8 cellular contexts compared by ENCODE assay signal in the genomic region with DNA sequence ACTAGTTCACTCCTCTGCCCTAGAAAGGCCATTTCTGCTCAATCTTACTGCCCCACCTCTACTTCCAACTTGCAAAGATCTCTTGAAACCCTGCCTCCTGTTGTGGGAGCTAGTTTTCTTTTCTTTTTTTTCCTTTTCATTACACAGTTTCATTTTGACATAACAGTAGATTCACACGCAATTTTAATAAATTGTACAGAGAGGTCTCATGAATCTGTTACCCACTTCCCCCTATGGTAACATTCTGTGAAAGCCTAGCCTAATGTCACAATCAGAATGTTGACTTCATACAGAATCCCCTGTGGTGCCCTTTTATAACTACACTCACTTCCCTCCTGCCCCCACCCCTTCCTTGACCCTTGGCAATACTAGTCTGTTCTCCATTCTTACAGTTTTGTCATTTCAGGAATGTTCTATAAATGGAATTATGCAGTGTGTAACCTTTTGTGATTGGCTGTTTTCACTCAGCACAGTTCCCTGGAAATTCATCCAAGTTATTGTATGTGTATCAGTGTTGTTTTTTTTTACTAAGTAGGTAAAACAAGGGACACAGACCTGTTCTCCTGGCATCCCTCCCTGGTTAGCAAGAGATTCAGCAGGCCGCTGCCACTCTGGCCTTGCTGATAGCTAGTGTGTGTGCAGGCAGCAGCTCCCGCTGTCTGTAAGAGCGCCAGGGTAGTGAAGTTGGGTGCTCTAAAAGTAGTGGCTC. TPM values are rescaled to one million over a fixed set of nuclear protein-coding genes. Genes with fewer than 3 reads are reported as not detected.
DNase-seq lines count a peak whose midpoint lies in the region; ATAC-seq and TF ChIP-seq lines count a peak whose summit lies in the region.

No MANE protein-coding gene starts in this region.

- H3K27ac Mint-ChIP-seq in activated CD8-positive, alpha-beta T cell treated with anti-CD3 and anti-CD28 coated beads for 36 hours = peak overlapping the region; percentile 10
- no peak overlapping the region for H3K27ac Mint-ChIP-seq in activated CD8-positive, alpha-beta T cell treated with anti-CD3 and anti-CD28 coated beads, Interleukin-2, amount 10 ng/mL, durations not matched to agents 7 days and 5 days

- CTCF ChIA-PET in activated CD8-positive, alpha-beta T cell treated with anti-CD3 and anti-CD28 coated beads for 36 hours (lab: Charles Lee) = interaction anchor here (0.6 to 2.4 kb wide), 6 partner anchors 11 to 90 kb away, joined by 3 to 9 read pairs (median 3); a partner anchor contains a TSS
- CTCF ChIA-PET in activated CD8-positive, alpha-beta T cell treated with anti-CD3 and anti-CD28 coated beads, Interleukin-2, amount 10 ng/mL, durations not matched to agents 7 days and 5 days (lab: Charles Lee) = interaction anchor here (1.0 kb wide), 1 partner anchor 63 kb away, joined by 4 read pairs; no protein-coding TSS in a partner anchor

- H3K9me3 ChIP-seq in ascending aorta = no peaks in the 10 kb centered on the region
- H3K9me3 ChIP-seq in right lobe of liver = no peaks in the 10 kb centered on the region
- H3K9me3 ChIP-seq in tibial artery = no peaks in the 10 kb centered on the region

- no peak for DNase-seq in activated CD8-positive, alpha-beta T cell treated with anti-CD3 and anti-CD28 coated beads for 36 hours
- no peak for DNase-seq in activated CD8-positive, alpha-beta T cell treated with anti-CD3 and anti-CD28 coated beads, Interleukin-2, amount 10 ng/mL, durations not matched to agents 7 days and 5 days
- DNase-seq in ascending aorta (ENCODE audit: low spot score in 2 of 2) (peak in 1 of 2 donors; percentile 91), right lobe of liver (peak in 1 of 3 donors; percentile 12), tibial artery (peak; percentile 81 to 86), islet precursor cell (no peak), DMS79 (lab: John Stamatoyannopoulos, UW) (no peak)

- no peaks in the 10 kb centered on the region for H3K27me3 ChIP-seq in ascending aorta
- no peaks in the 10 kb centered on the region for H3K27me3 ChIP-seq in right lobe of liver
- H3K27me3 ChIP-seq in tibial artery = no peaks in the 10 kb centered on the region

- POLR2A ChIA-PET in activated CD8-positive, alpha-beta T cell treated with anti-CD3 and anti-CD28 coated beads for 36 hours (lab: Charles Lee) = interaction anchor here (1.1 kb wide), 1 partner anchor 74 kb away, joined by 5 read pairs; no protein-coding TSS in a partner anchor
- POLR2A ChIA-PET in activated CD8-positive, alpha-beta T cell treated with anti-CD3 and anti-CD28 coated beads, Interleukin-2, amount 10 ng/mL, durations not matched to agents 7 days and 5 days (lab: Charles Lee) = no interaction called here

- WGBS in right lobe of liver (ENCODE audit: insufficient coverage, low coverage, low lambda C conversion rate, missing lambda C conversion rate) = 50% methylated on average over 3 of the region's 4 CpGs

- H3K36me3 ChIP-seq in ascending aorta (no peaks in the 10 kb centered on the region), right lobe of liver (no peaks in the 10 kb centered on the region), tibial artery (no peaks in the 10 kb centered on the region)

- peaks cover 17% of the 10 kb centered on the region for H3K4me1 Mint-ChIP-seq in activated CD8-positive, alpha-beta T cell treated with anti-CD3 and anti-CD28 coated beads for 36 hours (ENCODE audit: low read depth)
- peaks cover 8% of the 10 kb centered on the region for H3K4me1 Mint-ChIP-seq in activated CD8-positive, alpha-beta T cell treated with anti-CD3 and anti-CD28 coated beads, Interleukin-2, amount 10 ng/mL, durations not matched to agents 7 days and 5 days (ENCODE audit: low read depth)

- intact Hi-C loops in activated CD8-positive, alpha-beta T cell treated with anti-CD3 and anti-CD28 coated beads for 36 hours (cut with micrococcal nuclease) = no loop called here
- intact Hi-C loops in ascending aorta (cut with DNase I) = loop anchor here (2.0 kb wide), 1 partner anchor 13 kb away; no protein-coding TSS in a partner anchor
- intact Hi-C loops in right lobe of liver (cut with DNase I) = no loop called here
- intact Hi-C loops in tibial artery (cut with DNase I; ENCODE audit: low total_unique reads) = loop anchor here (10.0 kb wide), 1 partner anchor 259 kb away; no protein-coding TSS in a partner anchor

- peak; percentile 86 for ATAC-seq in activated CD8-positive, alpha-beta T cell treated with anti-CD3 and anti-CD28 coated beads for 36 hours
- no peak for ATAC-seq in activated CD8-positive, alpha-beta T cell treated with anti-CD3 and anti-CD28 coated beads, Interleukin-2, amount 10 ng/mL, durations not matched to agents 7 days and 5 days
- ATAC-seq in right lobe of liver (peak; percentile 47 to 75 (median 66)), GM18519 (IDR thresholded peaks at IDR 0.05; ENCODE audit: low FRiP score, unreplicated experiment) (no peak)

- H3K4me3 ChIP-seq in ascending aorta = peak overlapping the region in 1 of 2 donors; percentile 7
- H3K4me3 ChIP-seq in right lobe of liver = no peak overlapping the region
- H3K4me3 ChIP-seq in tibial artery = no peak overlapping the region

- TF ChIP-seq CTCF in activated CD8-positive, alpha-beta T cell treated with anti-CD3 and anti-CD28 coated beads for 36 hours (IDR thresholded peaks at IDR 0.05) = no peak
- peak in 2 of 3 experiments; percentile 20 to 29 for TF ChIP-seq CTCF in ascending aorta (IDR thresholded peaks at IDR 0.05)
- no peak for TF ChIP-seq CTCF in right lobe of liver (IDR thresholded peaks at IDR 0.05)
- TF ChIP-seq CTCF in tibial artery (IDR thresholded peaks at IDR 0.05) = no peak

- peak overlapping the region; percentile 90 to 93 for H3K27ac ChIP-seq in ascending aorta
- peak overlapping the region; percentile 29 to 43 (median 33) for H3K27ac ChIP-seq in right lobe of liver
- peak overlapping the region; percentile 74 to 81 for H3K27ac ChIP-seq in tibial artery

- peaks cover 4% of the 10 kb centered on the region for H3K27me3 Mint-ChIP-seq in activated CD8-positive, alpha-beta T cell treated with anti-CD3 and anti-CD28 coated beads for 36 hours
- peaks cover 3% of the 10 kb centered on the region for H3K27me3 Mint-ChIP-seq in activated CD8-positive, alpha-beta T cell treated with anti-CD3 and anti-CD28 coated beads, Interleukin-2, amount 10 ng/mL, durations not matched to agents 7 days and 5 days (ENCODE audit: low read depth)

- no peak for TF ChIP-seq POLR2A in right lobe of liver (IDR thresholded peaks at IDR 0.05)

- H3K9me3 Mint-ChIP-seq in activated CD8-positive, alpha-beta T cell treated with anti-CD3 and anti-CD28 coated beads for 36 hours = peaks cover 3% of the 10 kb centered on the region
- no peaks in the 10 kb centered on the region for H3K9me3 Mint-ChIP-seq in activated CD8-positive, alpha-beta T cell treated with anti-CD3 and anti-CD28 coated beads, Interleukin-2, amount 10 ng/mL, durations not matched to agents 7 days and 5 days (ENCODE audit: insufficient read depth)

- H3K36me3 Mint-ChIP-seq in activated CD8-positive, alpha-beta T cell treated with anti-CD3 and anti-CD28 coated beads for 36 hours (ENCODE audit: low read depth) = no peaks in the 10 kb centered on the region
- no peaks in the 10 kb centered on the region for H3K36me3 Mint-ChIP-seq in activated CD8-positive, alpha-beta T cell treated with anti-CD3 and anti-CD28 coated beads, Interleukin-2, amount 10 ng/mL, durations not matched to agents 7 days and 5 days (ENCODE audit: low read depth)

- no peak overlapping the region for H3K4me3 Mint-ChIP-seq in activated CD8-positive, alpha-beta T cell treated with anti-CD3 and anti-CD28 coated beads for 36 hours
- H3K4me3 Mint-ChIP-seq in activated CD8-positive, alpha-beta T cell treated with anti-CD3 and anti-CD28 coated beads, Interleukin-2, amount 10 ng/mL, durations not matched to agents 7 days and 5 days = no peak overlapping the region

- peaks cover 30 to 71% of the 10 kb centered on the region in 2 donors for H3K4me1 ChIP-seq in ascending aorta
- peaks cover 0 to 7% (median 0%) of the 10 kb centered on the region in 4 donors for H3K4me1 ChIP-seq in right lobe of liver
- H3K4me1 ChIP-seq in tibial artery = peaks cover 0 to 85% (median 69%) of the 10 kb centered on the region in 4 donors

RNA-seq across cellular contexts. Expression of a gene that starts 21.5 kb away (rescaled TPM):
- under 1 TPM; 0.20 to 0.36 TPM for total RNA-seq in activated CD8-positive, alpha-beta T cell treated with anti-CD3 and anti-CD28 coated beads for 36 hours
- not detected for total RNA-seq in activated CD8-positive, alpha-beta T cell treated with anti-CD3 and anti-CD28 coated beads, Interleukin-2, amount 10 ng/mL, durations not matched to agents 7 days and 5 days
- total RNA-seq in ascending aorta (41.4 TPM), right lobe of liver (1 to 10 TPM in 5 of 6 experiments, under 1 TPM in 1; 0.81 to 2.5 (median 1.8) TPM)

Comparison
In these comparisons a context has a peak if more than half of its experiments do, and no peak if none do; other contexts are left out.
1. ATAC-seq: peak in activated CD8-positive, alpha-beta T cell treated with anti-CD3 and anti-CD28 coated beads for 36 hours (single experiment) and right lobe of liver (4 of 4); none in activated CD8-positive, alpha-beta T cell treated with anti-CD3 and anti-CD28 coated beads, Interleukin-2, amount 10 ng/mL, durations not matched to agents 7 days and 5 days (single experiment) and GM18519 (single experiment).
2. DNase-seq: peak in tibial artery (2 of 2); none in activated CD8-positive, alpha-beta T cell treated with anti-CD3 and anti-CD28 coated beads for 36 hours (single experiment), activated CD8-positive, alpha-beta T cell treated with anti-CD3 and anti-CD28 coated beads, Interleukin-2, amount 10 ng/mL, durations not matched to agents 7 days and 5 days (single experiment), islet precursor cell (single experiment) and DMS79 (single experiment).
3. CTCF ChIP-seq: peak in ascending aorta (2 of 3); none in activated CD8-positive, alpha-beta T cell treated with anti-CD3 and anti-CD28 coated beads for 36 hours (single experiment), right lobe of liver (0 of 4) and tibial artery (0 of 2).
4. H3K27ac ChIP-seq: peak in every context shown above with its lines; median percentile 92 in ascending aorta; 78 in tibial artery; 33 in right lobe of liver.
5. RNA of a gene that starts 21.5 kb away (total RNA-seq): 41.4 TPM in ascending aorta (single experiment); 0.81 to 2.5 TPM in right lobe of liver, 0.20 to 0.36 TPM in activated CD8-positive, alpha-beta T cell treated with anti-CD3 and anti-CD28 coated beads for 36 hours and not detected in activated CD8-positive, alpha-beta T cell treated with anti-CD3 and anti-CD28 coated beads, Interleukin-2, amount 10 ng/mL, durations not matched to agents 7 days and 5 days; every median in the first group is over 10 times any median in the second.
6. intact Hi-C loops: an anchor here in ascending aorta (2.0 kb wide) and tibial artery (10.0 kb wide); none called in activated CD8-positive, alpha-beta T cell treated with anti-CD3 and anti-CD28 coated beads for 36 hours and right lobe of liver.